ENCODE assay signal across 8 cellular contexts in genomic region chr17:59155439-59156177, GRCh38. TPM values are rescaled to one million over a fixed set of nuclear protein-coding genes. Genes with fewer than 3 reads are reported as not detected.
DNase-seq lines count a peak whose midpoint lies in the region; ATAC-seq and TF ChIP-seq lines count a peak whose summit lies in the region.

TSS of gene PRR11 (plus strand) at chr17:59155746. CDS start at chr17:59169753, 14,007 bp downstream.

- H2AFZ ChIP-seq in mesenchymal stem cell (ENCODE audit: low read depth, low read length): peak within 1 kb of the TSS; percentile 29

- H3K27me3 Mint-ChIP-seq in CD4-positive, alpha-beta T cell: no peaks in the 10 kb centered on the region

- peak within 1 kb of the TSS; percentile 19 for H2BK15ac ChIP-seq in mesenchymal stem cell (ENCODE audit: low read depth, poor library complexity, severe bottlenecking)

- H2BK120ac ChIP-seq in mesenchymal stem cell (ENCODE audit: low read depth, low read length): no peak within 1 kb of the TSS

- DNase-seq in CD4-positive, alpha-beta T cell: peak; percentile 81 to 96 (median 84)
- DNase-seq in NK-92 treated with Interleukin-12 subunit alpha and Interleukin-12 subunit beta, amount 100 ng/mL, for 24 hours (lab: John Stamatoyannopoulos, UW): peak; percentile 98
- peak; percentile 87 for DNase-seq in activated CD8-positive, alpha-beta memory T cell treated with anti-CD3 and anti-CD28 coated beads for 24 hours
- no peak for DNase-seq in mesenchymal stem cell
- DNase-seq in stimulated activated CD8-positive, alpha-beta memory T cell treated with anti-CD3 and anti-CD28 coated beads, Interleukin-15, amount 100 ng/mL, for 4 hours (ENCODE audit: low read depth in 2 of 2): peak; percentile 75 to 90

- H3K23ac ChIP-seq in mesenchymal stem cell (ENCODE audit: low read length in 2 of 2): no peak within 1 kb of the TSS

- H2AK5ac ChIP-seq in mesenchymal stem cell (ENCODE audit: low read length, severe bottlenecking): no peak within 1 kb of the TSS

- no peaks in the 10 kb centered on the region for H3K9me3 Mint-ChIP-seq in CD4-positive, alpha-beta T cell

- H3K9me3 ChIP-seq in CD4-positive, alpha-beta T cell (ENCODE audit: control insufficient read depth, low read length): no peaks in the 10 kb centered on the region
- H3K9me3 ChIP-seq in endocrine pancreas (ENCODE audit: control insufficient read depth, low read length) (no peaks in the 10 kb centered on the region), mesenchymal stem cell (ENCODE audit: control insufficient read depth, low read length) (no peaks in the 10 kb centered on the region)

- H3K36me3 ChIP-seq in endocrine pancreas (ENCODE audit: control insufficient read depth, insufficient read depth, low read length) (no peaks in the 10 kb centered on the region), mesenchymal stem cell (ENCODE audit: control insufficient read depth in 1 of 2, insufficient read depth in 2 of 2, low read depth in 1 of 2, low read length in 2 of 2) (no peaks in the 10 kb centered on the region)

- H3K4me1 ChIP-seq in endocrine pancreas (ENCODE audit: control insufficient read depth, insufficient read depth, low read length) (peaks cover 21% of the 10 kb centered on the region), mesenchymal stem cell (ENCODE audit: control insufficient read depth, insufficient read depth, low read depth, low read length) (no peaks in the 10 kb centered on the region)

- no peak within 1 kb of the TSS for H4K8ac ChIP-seq in mesenchymal stem cell (ENCODE audit: low read length)

- no peak within 1 kb of the TSS for H3K27ac Mint-ChIP-seq in CD4-positive, alpha-beta T cell

- TF ChIP-seq CTCF in CD4-positive, alpha-beta T cell (IDR thresholded peaks at IDR 0.05): no peak

- under 1% methylated on average over 21 of the region's 25 CpGs for WGBS in mesenchymal stem cell

- intact Hi-C loops in CD4-positive, alpha-beta T cell (cut with DNase I, micrococcal nuclease): loop anchor here (1.0 to 10.0 kb wide), 9 partner anchors 49 to 1901 kb away; partner anchors contain the start of genes DHX40 (in 1 of the 2), GDPD1 (in 1 of the 2), MSI2 (in 1 of the 2) and RAD51C (in 1 of the 2)

- peaks cover 38% of the 10 kb centered on the region for H3K4me1 Mint-ChIP-seq in CD4-positive, alpha-beta T cell (ENCODE audit: low read depth)

- no peak within 1 kb of the TSS for H4K91ac ChIP-seq in mesenchymal stem cell (ENCODE audit: low read length)

- H3K14ac ChIP-seq in mesenchymal stem cell (ENCODE audit: low read length in 2 of 2): no peak within 1 kb of the TSS

- peak within 1 kb of the TSS in 1 of 2 experiments; percentile 54 for H2BK12ac ChIP-seq in mesenchymal stem cell (ENCODE audit: low read length in 2 of 2)

- no peaks in the 10 kb centered on the region for H3K36me3 Mint-ChIP-seq in CD4-positive, alpha-beta T cell (ENCODE audit: low read depth)

- H3K18ac ChIP-seq in mesenchymal stem cell (ENCODE audit: low read depth in 1 of 2, low read length in 2 of 2): peak within 1 kb of the TSS; percentile 10 to 61

- no peaks in the 10 kb centered on the region for H3K79me1 ChIP-seq in mesenchymal stem cell (replicated peaks; ENCODE audit: low read length, poor library complexity, severe bottlenecking)

- H3K4ac ChIP-seq in mesenchymal stem cell (ENCODE audit: low read depth in 1 of 2, low read length in 2 of 2): peak within 1 kb of the TSS in 1 of 2 experiments; percentile 78

- ATAC-seq in CD4-positive, alpha-beta T cell (ENCODE audit: poor library complexity): peak; percentile 84
- ATAC-seq in GM19395 (IDR thresholded peaks at IDR 0.05; ENCODE audit: unreplicated experiment): peak; percentile 92
- peak; percentile 91 for ATAC-seq in HG03520 (IDR thresholded peaks at IDR 0.05; ENCODE audit: unreplicated experiment)

- CTCF ChIA-PET in CD4-positive, alpha-beta T cell (lab: Charles Lee): interaction anchor here (0.9 to 1.0 kb wide), 3 partner anchors 10 to 151 kb away, joined by 3 read pairs; no protein-coding TSS in a partner anchor

- peak within 1 kb of the TSS; percentile 92 for H3K4me2 ChIP-seq in mesenchymal stem cell (ENCODE audit: low read length, poor library complexity, severe bottlenecking)

- H3K9ac ChIP-seq in endocrine pancreas (ENCODE audit: control insufficient read depth, insufficient read depth, low read length) (peak within 1 kb of the TSS; percentile 98), mesenchymal stem cell (ENCODE audit: low read length) (peak within 1 kb of the TSS; percentile 93)

- H2BK5ac ChIP-seq in mesenchymal stem cell (ENCODE audit: low read depth, low read length, poor library complexity, severe bottlenecking): peak within 1 kb of the TSS; percentile 50

- H3K4me3 Mint-ChIP-seq in CD4-positive, alpha-beta T cell: no peak within 1 kb of the TSS

- H3K4me3 ChIP-seq in endocrine pancreas (ENCODE audit: control insufficient read depth, insufficient read depth, low read length) (peak within 1 kb of the TSS; percentile 79), mesenchymal stem cell (ENCODE audit: insufficient read depth in 1 of 2, low read depth in 1 of 2, low read length in 2 of 2) (peak within 1 kb of the TSS; percentile 64 to 89)

- peak within 1 kb of the TSS; percentile 73 for H3K27ac ChIP-seq in CD4-positive, alpha-beta T cell (ENCODE audit: low read depth, low read length)
- H3K27ac ChIP-seq in mesenchymal stem cell (ENCODE audit: low read length, poor library complexity, severe bottlenecking): peak within 1 kb of the TSS; percentile 87

- POLR2A ChIA-PET in CD4-positive, alpha-beta T cell (lab: Charles Lee): interaction anchor here (0.6 to 2.9 kb wide), 20 partner anchors 9 to 1899 kb away, joined by 3 to 47 read pairs (median 4); partner anchors contain the start of genes BCAS3, CLTC, DHX40 and DYNLL2

- H3K27me3 ChIP-seq in CD4-positive, alpha-beta T cell (ENCODE audit: control insufficient read depth, insufficient read depth, low read length): no peaks in the 10 kb centered on the region
- H3K27me3 ChIP-seq in endocrine pancreas (ENCODE audit: control insufficient read depth, insufficient read depth, low read length): no peaks in the 10 kb centered on the region
- H3K27me3 ChIP-seq in mesenchymal stem cell (ENCODE audit: control insufficient read depth in 1 of 2, insufficient read depth in 1 of 2, low read length in 2 of 2): no peaks in the 10 kb centered on the region

RNA-seq across cellular contexts. Expression of gene PRR11, which starts in this region (rescaled TPM):
- total RNA-seq in CD4-positive, alpha-beta T cell: under 1 TPM; 0.69 to 0.92 TPM
- polyA plus RNA-seq in mesenchymal stem cell (2013, experiment 1 of 2): 14.2 TPM
- polyA plus RNA-seq in mesenchymal stem cell (2013, experiment 2 of 2): 21.3 TPM

Comparison
In these comparisons a context has a peak if more than half of its experiments do, and no peak if none do; other contexts are left out.
1. Peak in DNase-seq, ATAC-seq and H3K27ac ChIP-seq in CD4-positive, alpha-beta T cell; RNA of the gene not detected or under 1 TPM.